26 cellular contexts compared by ENCODE assay signal in the genomic region with DNA sequence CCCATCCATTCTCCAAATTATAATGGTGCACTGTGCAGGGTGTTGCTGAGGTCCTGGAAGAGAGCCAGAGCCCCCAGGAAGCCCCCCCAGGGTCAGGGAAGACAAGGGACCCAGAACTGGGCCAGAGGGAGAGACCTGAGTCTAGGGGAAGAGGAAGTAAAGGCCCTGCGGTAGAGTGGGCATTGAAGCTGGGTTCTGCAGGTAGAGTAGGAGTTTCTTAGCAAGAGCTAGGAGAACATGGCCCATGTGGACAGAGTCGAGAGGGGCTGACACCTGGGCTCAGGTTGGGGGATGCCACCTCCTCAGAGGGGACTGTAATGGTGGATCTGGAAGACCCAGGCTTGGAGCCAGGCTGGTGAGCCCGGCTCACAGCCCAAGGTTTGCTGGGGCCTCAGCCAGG. TPM values are rescaled to one million over a fixed set of nuclear protein-coding genes. Genes with fewer than 3 reads are reported as not detected.
"Had no signal": no experiment of that assay in that cellular context is flagged by ENCODE, and none has a peak within 500 bp of the region (broad histone marks: within the 10 kb centered on the region; RNA-seq: fewer than 3 reads in every experiment).

No MANE protein-coding gene starts in this region.

- FAIRE-seq: HTR-8/SVneo had no signal

- H3K4me1 ChIP-seq: SJCRH30 had no signal

- ATAC-seq: Panc1, PC-3 had no signal

- H3K9me3 ChIP-seq: MG63, SJCRH30 had no signal

- DNase-seq: Karpas-422; KBM-7; MG63; NCI-H1092; NCI-H1105 treated with DMSO at 0.1 percent for 48 hours; NCI-H1417 treated with DMSO at 0.1 percent for 48 hours; NCI-H146; NCI-H1694 treated with DMSO at 0.1 percent for 48 hours; NCI-H1930; NCI-H2081; NCI-H2107; NCI-H2227 treated with DMSO at 0.1 percent for 48 hours; NCI-H524; NCI-H526 treated with DMSO at 0.1 percent for 48 hours; NCI-H748 treated with DMSO at 0.1 percent for 48 hours; NK-92 treated with Interleukin-12 subunit alpha and Interleukin-12 subunit beta, amount 100 ng/mL, for 24 hours; PC-3; SHP77 treated with DMSO at 0.1 percent for 48 hours; SJCRH30; SW 1271 had no signal

- H3K27ac ChIP-seq: HL-60, RWPE1, SJCRH30 had no signal

- H3K36me3 ChIP-seq: MG63, SJCRH30 had no signal

- H3K4me3 ChIP-seq: MG63, SJCRH30 had no signal

RNA-seq across cellular contexts. Expression of a gene that starts 17.0 kb away (rescaled TPM):
- total RNA-seq: NCI-H460, OCI-LY7, SJCRH30 had no signal
